Comparison of ENCODE assay signal across 8 cellular contexts in the genomic region with DNA sequence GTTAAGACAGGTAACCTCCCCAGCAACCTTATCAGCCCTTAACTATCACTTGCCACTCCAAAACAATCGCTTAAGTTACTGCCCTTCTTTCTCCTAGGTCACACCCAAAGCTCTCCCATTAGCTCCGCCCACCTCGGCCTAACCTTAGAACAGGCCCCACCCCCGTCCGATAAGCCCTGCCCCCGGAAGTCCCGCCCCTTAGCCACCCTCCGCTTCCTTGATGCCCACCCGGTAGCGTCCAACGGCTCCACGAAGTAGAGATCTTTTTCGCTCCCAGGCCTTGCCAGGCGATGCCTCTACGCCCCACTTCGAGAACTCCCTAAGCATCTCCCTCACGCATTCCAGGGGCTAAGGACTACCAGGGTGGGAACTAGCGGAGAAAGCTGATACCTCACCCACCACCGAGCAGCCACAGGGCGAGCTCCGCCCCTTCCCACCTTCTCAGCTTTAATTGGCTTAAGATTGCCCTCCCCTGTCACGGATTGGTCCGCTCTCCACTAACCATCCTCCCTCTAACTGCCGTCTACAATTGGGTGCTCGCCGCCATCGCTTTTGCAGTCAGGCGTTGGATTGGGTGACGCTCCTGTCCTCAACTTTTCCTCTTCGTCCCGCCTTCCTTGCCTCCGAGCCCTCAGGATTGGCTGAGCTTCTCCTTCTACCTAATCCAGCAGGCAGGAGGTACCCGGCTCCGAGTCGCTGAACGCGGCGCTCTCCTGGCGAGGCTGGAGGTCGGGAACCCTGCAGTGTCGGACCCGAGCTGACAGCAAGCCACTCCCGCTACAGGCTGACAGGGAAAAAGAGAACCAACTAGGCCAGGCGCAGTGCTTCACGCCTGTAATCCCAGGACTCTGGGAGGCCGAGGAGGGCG. TPM values are rescaled to one million over a fixed set of nuclear protein-coding genes. Genes with fewer than 3 reads are reported as not detected.
A peak's percentile ranks its signal among the peaks of the same experiment; 100 is the strongest.
DNase-seq lines count a peak whose midpoint lies in the region; ATAC-seq and TF ChIP-seq lines count a peak whose summit lies in the region.

A gene (minus strand): TSS at position 425 of the 868 bp plus-strand sequence. CDS start 496 bp downstream, outside the sequence.

- under 1% methylated on average over 34 of the region's 47 CpGs for WGBS in right lobe of liver (ENCODE audit: insufficient coverage, low coverage, low lambda C conversion rate, missing lambda C conversion rate)

- TF ChIP-seq CTCF in C4-2B (conservative IDR thresholded peaks at IDR 0.05) (no peak), dorsolateral prefrontal cortex (IDR thresholded peaks at IDR 0.05 in 54 of 56, conservative IDR thresholded peaks at IDR 0.05 in 2 of 56; ENCODE audit: low read depth in 1 of 56, partially characterized antibody in 56 of 56) (peak in 9 of 56 donors; percentile 10 to 35 (median 18)), right lobe of liver (IDR thresholded peaks at IDR 0.05) (no peak)

- no peaks in the 10 kb centered on the region for H3K9me3 ChIP-seq in right lobe of liver

- peak; percentile 67 for TF ChIP-seq POLR2A in right lobe of liver (IDR thresholded peaks at IDR 0.05)

- peak within 1 kb of the TSS; percentile 51 to 95 (median 79) for H3K4me3 ChIP-seq in dorsolateral prefrontal cortex
- H3K4me3 ChIP-seq in right lobe of liver, result peak within 1 kb of the TSS; percentile 54 to 67 (median 57)

- peaks cover 0 to 11% (median 0%) of the 10 kb centered on the region in 4 donors for H3K4me1 ChIP-seq in right lobe of liver

- intact Hi-C loops in dorsolateral prefrontal cortex (cut with DNase I), result loop anchor here in 1 of 2 donors (2.0 kb wide), 1 partner anchor 33 kb away; a partner anchor contains a TSS
- intact Hi-C loops in right lobe of liver (cut with DNase I), result no loop called here

- H3K27ac ChIP-seq in C4-2B (peak within 1 kb of the TSS; percentile 86), dorsolateral prefrontal cortex (peak within 1 kb of the TSS; percentile 81 to 99 (median 96)), right lobe of liver (peak within 1 kb of the TSS; percentile 57 to 63 (median 58))

- H3K27me3 ChIP-seq in dorsolateral prefrontal cortex, result no peaks in the 10 kb centered on the region
- H3K27me3 ChIP-seq in right lobe of liver, result no peaks in the 10 kb centered on the region

- peaks cover 0 to 6% (median 0%) of the 10 kb centered on the region in 4 donors for H3K36me3 ChIP-seq in right lobe of liver

- DNase-seq in NCI-H774 (lab: John Stamatoyannopoulos, UW) (peak; percentile 99), dorsolateral prefrontal cortex (peak; percentile 91 to 99 (median 99)), right lobe of liver (peak; percentile 97 to 99 (median 98))
- DNase-seq in activated CD4-positive, alpha-beta T cell treated with anti-CD3 and anti-CD28 coated beads, Interleukin-2, amount 50 U/mL, for 4 hours, result peak; percentile 95 to 97
- DNase-seq in stimulated activated CD4-positive, alpha-beta T cell treated with anti-CD3 and anti-CD28 coated beads, Interleukin-4, amount 100 ng/mL, for 4 hours, result peak; percentile 96 to 97

- ATAC-seq in GM19395 (IDR thresholded peaks at IDR 0.05; ENCODE audit: unreplicated experiment), result peak; percentile 96
- ATAC-seq in HG03565 (IDR thresholded peaks at IDR 0.05; ENCODE audit: unreplicated experiment), result peak; percentile 94
- ATAC-seq in right lobe of liver, result peak; percentile 95 to 98 (median 96)

RNA-seq across cellular contexts. Expression of the gene that starts here (rescaled TPM):
- 10 to 100 TPM in 115 of 120 experiments, 1 to 10 TPM in 5; 6.9 to 30.3 (median 15.2) TPM for total RNA-seq in dorsolateral prefrontal cortex
- total RNA-seq in right lobe of liver, result 1 to 10 TPM; 3.4 to 7.1 (median 4.7) TPM

Comparison
In these comparisons a context has a peak if more than half of its experiments do, and no peak if none do; other contexts are left out.
1. Peak in every context shown above with its lines: DNase-seq, ATAC-seq, H3K4me3 ChIP-seq and H3K27ac ChIP-seq.